1 cellular context compared by ENCODE assay signal in genomic region chr1:151539321-151540020, GRCh38.
A peak's percentile ranks its signal among the peaks of the same experiment; 100 is the strongest.
TF ChIP-seq lines count a peak whose summit lies in the region.

No MANE protein-coding gene starts in this region.

TF ChIP-seq in HepG2, 621 proteins besides CTCF, POLR2A, EP300 and RAD21 (continued from another document and continues in another):
- TF ChIP-seq ZNF749 (CRISPR knock-in tag; IDR thresholded peaks at IDR 0.05; ENCODE audit: borderline replicate concordance) (no peak), ZC3H13 (CRISPR knock-in tag; IDR thresholded peaks at IDR 0.05) (no peak), UBTF (CRISPR knock-in tag; IDR thresholded peaks at IDR 0.05) (peak; percentile 14; the same call in 1 of the 2 replicates), ZNF225 (CRISPR knock-in tag; IDR thresholded peaks at IDR 0.05) (no peak), ZNF639 (CRISPR knock-in tag; conservative IDR thresholded peaks at IDR 0.05) (no peak), ARID2 (CRISPR knock-in tag; IDR thresholded peaks at IDR 0.05; ENCODE audit: borderline replicate concordance) (no peak), ZNF441 (CRISPR knock-in tag; IDR thresholded peaks at IDR 0.05; ENCODE audit: borderline replicate concordance) (peak; percentile 48; the same call in 1 of the 2 replicates), FOSL2 (CRISPR knock-in tag; IDR thresholded peaks at IDR 0.05) (peak; percentile 12; the same call in 1 of the 2 replicates), ZSCAN20 (CRISPR knock-in tag; IDR thresholded peaks at IDR 0.05; ENCODE audit: borderline replicate concordance) (no peak), GABPB1 (CRISPR knock-in tag; IDR thresholded peaks at IDR 0.05) (no peak), ZNF24 (IDR thresholded peaks at IDR 0.05) (no peak), ZNF674 (CRISPR knock-in tag; IDR thresholded peaks at IDR 0.05; ENCODE audit: low read depth) (no peak), KDM1A (CRISPR knock-in tag; IDR thresholded peaks at IDR 0.05) (no peak), SRSF1 (optimal IDR thresholded peaks at IDR 0.05; ENCODE audit: low read depth, low read length) (no peak), TGIF2 (CRISPR knock-in tag; IDR thresholded peaks at IDR 0.05) (no peak), ZNF816 (CRISPR knock-in tag; IDR thresholded peaks at IDR 0.05; ENCODE audit: borderline replicate concordance) (no peak), PRDM4 (CRISPR knock-in tag; IDR thresholded peaks at IDR 0.05; ENCODE audit: borderline replicate concordance) (no peak), HDAC6 (IDR thresholded peaks at IDR 0.05; ENCODE audit: low read depth, low read length) (no peak), ZNF232 (CRISPR knock-in tag; IDR thresholded peaks at IDR 0.05; ENCODE audit: borderline replicate concordance) (0 out of 2 replicates have a peak, but pooled peaks have one; percentile 50), THYN1 (CRISPR knock-in tag; IDR thresholded peaks at IDR 0.05; ENCODE audit: borderline replicate concordance, low read depth) (no peak), ZBTB21 (CRISPR knock-in tag; IDR thresholded peaks at IDR 0.05) (no peak), FOXA1 (IDR thresholded peaks at IDR 0.05) (no peak), FOXA1 (CRISPR knock-in tag; IDR thresholded peaks at IDR 0.05) (no peak), RXRB (CRISPR knock-in tag; IDR thresholded peaks at IDR 0.05; ENCODE audit: borderline replicate concordance) (no peak), ZFP41 (CRISPR knock-in tag; IDR thresholded peaks at IDR 0.05; ENCODE audit: borderline replicate concordance) (no peak), KLF11 (CRISPR knock-in tag; IDR thresholded peaks at IDR 0.05) (no peak), SMC3 (IDR thresholded peaks at IDR 0.05; ENCODE audit: low read length) (no peak), HNF4G (IDR thresholded peaks at IDR 0.05; ENCODE audit: borderline replicate concordance, low read depth, low read length) (no peak), HNF4G (CRISPR knock-in tag; IDR thresholded peaks at IDR 0.05; ENCODE audit: borderline replicate concordance, low read depth) (no peak), EEA1 (CRISPR knock-in tag; IDR thresholded peaks at IDR 0.05; ENCODE audit: borderline replicate concordance) (no peak), ZNF75D (CRISPR knock-in tag; IDR thresholded peaks at IDR 0.05; ENCODE audit: borderline replicate concordance) (no peak), RFXAP (CRISPR knock-in tag; IDR thresholded peaks at IDR 0.05; ENCODE audit: borderline replicate concordance) (no peak), FOXM1 (CRISPR knock-in tag; IDR thresholded peaks at IDR 0.05) (no peak), ZNF501 (CRISPR knock-in tag; IDR thresholded peaks at IDR 0.05) (peak; percentile 61), ARHGAP35 (CRISPR knock-in tag; IDR thresholded peaks at IDR 0.05; ENCODE audit: borderline replicate concordance) (no peak), ZNF556 (CRISPR knock-in tag; IDR thresholded peaks at IDR 0.05; ENCODE audit: borderline replicate concordance) (no peak), SP4 (CRISPR knock-in tag; IDR thresholded peaks at IDR 0.05) (no peak), ATF5 (CRISPR knock-in tag; IDR thresholded peaks at IDR 0.05; ENCODE audit: low read depth) (no peak), MXD1 (CRISPR knock-in tag; IDR thresholded peaks at IDR 0.05) (no peak), ZBTB46 (CRISPR knock-in tag; IDR thresholded peaks at IDR 0.05; ENCODE audit: borderline replicate concordance) (no peak), ZNF746 (CRISPR knock-in tag; IDR thresholded peaks at IDR 0.05) (0 out of 2 replicates have a peak, but pooled peaks have one; percentile 6), BCL6 (CRISPR knock-in tag; IDR thresholded peaks at IDR 0.05) (no peak)
- TF ChIP-seq, protein P1, sequence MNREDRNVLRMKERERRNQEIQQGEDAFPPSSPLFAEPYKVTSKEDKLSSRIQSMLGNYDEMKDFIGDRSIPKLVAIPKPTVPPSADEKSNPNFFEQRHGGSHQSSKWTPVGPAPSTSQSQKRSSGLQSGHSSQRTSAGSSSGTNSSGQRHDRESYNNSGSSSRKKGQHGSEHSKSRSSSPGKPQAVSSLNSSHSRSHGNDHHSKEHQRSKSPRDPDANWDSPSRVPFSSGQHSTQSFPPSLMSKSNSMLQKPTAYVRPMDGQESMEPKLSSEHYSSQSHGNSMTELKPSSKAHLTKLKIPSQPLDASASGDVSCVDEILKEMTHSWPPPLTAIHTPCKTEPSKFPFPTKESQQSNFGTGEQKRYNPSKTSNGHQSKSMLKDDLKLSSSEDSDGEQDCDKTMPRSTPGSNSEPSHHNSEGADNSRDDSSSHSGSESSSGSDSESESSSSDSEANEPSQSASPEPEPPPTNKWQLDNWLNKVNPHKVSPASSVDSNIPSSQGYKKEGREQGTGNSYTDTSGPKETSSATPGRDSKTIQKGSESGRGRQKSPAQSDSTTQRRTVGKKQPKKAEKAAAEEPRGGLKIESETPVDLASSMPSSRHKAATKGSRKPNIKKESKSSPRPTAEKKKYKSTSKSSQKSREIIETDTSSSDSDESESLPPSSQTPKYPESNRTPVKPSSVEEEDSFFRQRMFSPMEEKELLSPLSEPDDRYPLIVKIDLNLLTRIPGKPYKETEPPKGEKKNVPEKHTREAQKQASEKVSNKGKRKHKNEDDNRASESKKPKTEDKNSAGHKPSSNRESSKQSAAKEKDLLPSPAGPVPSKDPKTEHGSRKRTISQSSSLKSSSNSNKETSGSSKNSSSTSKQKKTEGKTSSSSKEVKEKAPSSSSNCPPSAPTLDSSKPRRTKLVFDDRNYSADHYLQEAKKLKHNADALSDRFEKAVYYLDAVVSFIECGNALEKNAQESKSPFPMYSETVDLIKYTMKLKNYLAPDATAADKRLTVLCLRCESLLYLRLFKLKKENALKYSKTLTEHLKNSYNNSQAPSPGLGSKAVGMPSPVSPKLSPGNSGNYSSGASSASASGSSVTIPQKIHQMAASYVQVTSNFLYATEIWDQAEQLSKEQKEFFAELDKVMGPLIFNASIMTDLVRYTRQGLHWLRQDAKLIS (CRISPR knock-in tag; IDR thresholded peaks at IDR 0.05) = no peak
- TF ChIP-seq, protein P2, sequence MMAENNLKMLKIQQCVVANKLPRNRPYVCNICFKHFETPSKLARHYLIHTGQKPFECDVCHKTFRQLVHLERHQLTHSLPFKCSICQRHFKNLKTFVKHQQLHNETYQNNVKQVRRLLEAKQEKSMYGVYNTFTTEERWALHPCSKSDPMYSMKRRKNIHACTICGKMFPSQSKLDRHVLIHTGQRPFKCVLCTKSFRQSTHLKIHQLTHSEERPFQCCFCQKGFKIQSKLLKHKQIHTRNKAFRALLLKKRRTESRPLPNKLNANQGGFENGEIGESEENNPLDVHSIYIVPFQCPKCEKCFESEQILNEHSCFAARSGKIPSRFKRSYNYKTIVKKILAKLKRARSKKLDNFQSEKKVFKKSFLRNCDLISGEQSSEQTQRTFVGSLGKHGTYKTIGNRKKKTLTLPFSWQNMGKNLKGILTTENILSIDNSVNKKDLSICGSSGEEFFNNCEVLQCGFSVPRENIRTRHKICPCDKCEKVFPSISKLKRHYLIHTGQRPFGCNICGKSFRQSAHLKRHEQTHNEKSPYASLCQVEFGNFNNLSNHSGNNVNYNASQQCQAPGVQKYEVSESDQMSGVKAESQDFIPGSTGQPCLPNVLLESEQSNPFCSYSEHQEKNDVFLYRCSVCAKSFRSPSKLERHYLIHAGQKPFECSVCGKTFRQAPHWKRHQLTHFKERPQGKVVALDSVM (CRISPR knock-in tag; IDR thresholded peaks at IDR 0.05) = no peak
- TF ChIP-seq, protein P3, sequence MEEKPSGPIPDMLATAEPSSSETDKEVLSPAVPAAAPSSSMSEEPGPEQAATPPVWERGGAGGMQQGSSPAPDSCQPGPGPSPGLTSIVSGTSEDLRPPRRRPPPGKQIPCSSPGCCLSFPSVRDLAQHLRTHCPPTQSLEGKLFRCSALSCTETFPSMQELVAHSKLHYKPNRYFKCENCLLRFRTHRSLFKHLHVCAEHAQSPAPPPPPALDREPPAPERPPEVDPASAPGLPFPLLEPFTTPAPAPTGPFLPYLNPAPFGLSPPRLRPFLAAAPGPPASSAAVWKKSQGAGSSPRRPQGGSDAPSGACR (CRISPR knock-in tag; IDR thresholded peaks at IDR 0.05) = peak; percentile 33; the same call in 1 of the 2 replicates
- TF ChIP-seq, protein P4, sequence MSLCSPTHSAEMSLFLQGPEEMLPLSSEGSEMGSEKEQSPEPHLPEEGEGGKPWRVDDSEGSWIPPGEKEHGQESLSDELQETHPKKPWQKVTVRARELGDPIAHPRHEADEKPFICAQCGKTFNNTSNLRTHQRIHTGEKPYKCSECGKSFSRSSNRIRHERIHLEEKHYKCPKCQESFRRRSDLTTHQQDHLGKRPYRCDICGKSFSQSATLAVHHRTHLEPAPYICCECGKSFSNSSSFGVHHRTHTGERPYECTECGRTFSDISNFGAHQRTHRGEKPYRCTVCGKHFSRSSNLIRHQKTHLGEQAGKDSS (CRISPR knock-in tag; IDR thresholded peaks at IDR 0.05; ENCODE audit: borderline replicate concordance, low read depth) = no peak
- TF ChIP-seq, protein P5, sequence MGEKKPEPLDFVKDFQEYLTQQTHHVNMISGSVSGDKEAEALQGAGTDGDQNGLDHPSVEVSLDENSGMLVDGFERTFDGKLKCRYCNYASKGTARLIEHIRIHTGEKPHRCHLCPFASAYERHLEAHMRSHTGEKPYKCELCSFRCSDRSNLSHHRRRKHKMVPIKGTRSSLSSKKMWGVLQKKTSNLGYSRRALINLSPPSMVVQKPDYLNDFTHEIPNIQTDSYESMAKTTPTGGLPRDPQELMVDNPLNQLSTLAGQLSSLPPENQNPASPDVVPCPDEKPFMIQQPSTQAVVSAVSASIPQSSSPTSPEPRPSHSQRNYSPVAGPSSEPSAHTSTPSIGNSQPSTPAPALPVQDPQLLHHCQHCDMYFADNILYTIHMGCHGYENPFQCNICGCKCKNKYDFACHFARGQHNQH (CRISPR knock-in tag; IDR thresholded peaks at IDR 0.05) = no peak
- TF ChIP-seq, protein P6, sequence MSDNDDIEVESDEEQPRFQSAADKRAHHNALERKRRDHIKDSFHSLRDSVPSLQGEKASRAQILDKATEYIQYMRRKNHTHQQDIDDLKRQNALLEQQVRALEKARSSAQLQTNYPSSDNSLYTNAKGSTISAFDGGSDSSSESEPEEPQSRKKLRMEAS (IDR thresholded peaks at IDR 0.05) = no peak
